Comparison of ENCODE assay signal across 9 cellular contexts in the genomic region with DNA sequence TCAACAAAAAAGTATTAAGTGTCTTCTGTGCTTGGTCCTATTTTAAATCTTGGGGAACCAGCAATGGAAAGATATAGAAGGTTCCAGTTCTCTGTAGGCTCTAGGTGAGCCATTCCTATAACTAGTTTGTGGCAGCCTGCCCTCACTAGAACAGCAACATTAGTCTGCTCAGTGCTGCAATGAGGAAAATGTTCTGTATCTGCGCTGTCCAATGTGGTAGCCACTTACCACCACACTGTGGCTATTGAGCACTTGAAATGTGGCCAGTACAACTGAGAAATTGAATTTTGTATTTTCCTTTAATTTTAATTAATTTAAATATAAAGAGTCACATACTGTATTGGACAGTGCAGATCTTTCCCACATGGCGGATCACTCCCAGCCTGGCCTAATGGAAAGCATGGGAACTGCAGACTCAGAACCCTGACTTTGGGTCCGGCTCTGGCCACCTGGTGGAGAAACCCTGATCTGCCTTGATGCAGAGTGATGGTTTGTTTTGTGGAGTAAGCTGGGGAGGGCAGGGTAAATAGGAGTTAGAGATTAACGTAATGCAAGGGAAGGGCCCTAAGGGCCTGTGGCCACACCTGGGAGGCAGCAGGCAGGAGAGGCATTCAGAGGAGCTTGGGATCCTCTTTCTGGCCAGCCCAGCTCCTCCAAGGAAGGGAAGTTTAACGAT.
DNase-seq lines count a peak whose midpoint lies in the region; ATAC-seq, FAIRE-seq and TF ChIP-seq lines count a peak whose summit lies in the region.
"Had no signal": no experiment of that assay in that cellular context is flagged by ENCODE, and none has a peak within 500 bp of the region (broad histone marks: within the 10 kb centered on the region; RNA-seq: fewer than 3 reads in every experiment).

No MANE protein-coding gene starts in this region.

- no peak overlapping the region for H3K23ac ChIP-seq in H1 (ENCODE audit: insufficient read length)

- no peak overlapping the region for H3K56ac ChIP-seq in H1 (replicated peaks; ENCODE audit: insufficient read length, low read depth, low read length)

- H3K9me3 ChIP-seq in H1 (ENCODE audit: insufficient read depth in 2 of 2, low read depth in 1 of 2, low read length in 1 of 2): no peaks in the 10 kb centered on the region

- DNase-seq in NCI-H146 (lab: John Stamatoyannopoulos, UW) (peak; percentile 17), NCI-H146 treated with DMSO at 0.1 percent for 48 hours (lab: John Stamatoyannopoulos, UW; ENCODE audit: unreplicated experiment) (no peak), NCI-H226 (peak; percentile 25), H1 (ENCODE audit: low read depth in 1 of 2, low spot score in 2 of 2) (peak; percentile 76 to 87), progenitor cell of endocrine pancreas (ENCODE audit: low spot score, unreplicated experiment) (peak; percentile 17), HPDE6-E6E7 (ENCODE audit: extremely low spot score) (no peak)
- DNase-seq in activated T-cell treated with anti-CD3 and anti-CD28 coated beads, Interleukin-2, amount 50 U/mL, for 1 hour: no peak

- H3K36me3 Mint-ChIP-seq in progenitor cell of endocrine pancreas (ENCODE audit: insufficient read depth): no peaks in the 10 kb centered on the region
- H3K36me3 Mint-ChIP-seq: activated naive CD8-positive, alpha-beta T cell had no signal

- H4K20me1 ChIP-seq in H1 (replicated peaks in 1 of 2; ENCODE audit: control insufficient read depth in 1 of 2, insufficient read depth in 2 of 2, low read length in 2 of 2): no peaks in the 10 kb centered on the region

- H3K27ac ChIP-seq in H1 (ENCODE audit: low read depth, low read length): no peak overlapping the region

- CTCF ChIA-PET in H1 (lab: Charles Lee; ENCODE audit: partially characterized antibody): interaction anchor here (0.6 to 2.5 kb wide), 47 partner anchors 9 to 299 kb away, joined by 3 to 30 read pairs (median 4); no protein-coding TSS in a partner anchor

- no peak for TF ChIP-seq EP300 in H1 (IDR thresholded peaks at IDR 0.05; ENCODE audit: borderline replicate concordance in 1 of 2, low read depth in 2 of 2, low read length in 2 of 2)

- peaks cover 2% of the 10 kb centered on the region for H3K27me3 Mint-ChIP-seq in progenitor cell of endocrine pancreas

- H3K4me1 Mint-ChIP-seq in progenitor cell of endocrine pancreas (ENCODE audit: low read depth): peaks cover 9% of the 10 kb centered on the region

- no peaks in the 10 kb centered on the region for H3K79me1 ChIP-seq in H1 (ENCODE audit: low read depth, low read length)

- H2BK15ac ChIP-seq in H1 (ENCODE audit: low read length): no peak overlapping the region

- no peak for ATAC-seq in GM21367 (IDR thresholded peaks at IDR 0.05; ENCODE audit: unreplicated experiment)

- no peaks in the 10 kb centered on the region; a peak in 1 of 7 replicates for H3K4me1 ChIP-seq in H1 (replicated peaks in 1 of 4; ENCODE audit: control insufficient read depth in 3 of 4, insufficient read depth in 4 of 4, low read length in 3 of 4)

- H3K4ac ChIP-seq in H1 (replicated peaks; ENCODE audit: insufficient read length, low read depth, low read length): no peak overlapping the region

- H2AFZ ChIP-seq in H1 (ENCODE audit: low read length): no peak overlapping the region

- H2BK5ac ChIP-seq in H1 (ENCODE audit: low read depth, low read length): no peak overlapping the region

- H2BK12ac ChIP-seq in H1 (ENCODE audit: low read depth, low read length): no peak overlapping the region

- H3K79me2 ChIP-seq in H1 (ENCODE audit: control insufficient read depth in 1 of 2, insufficient read depth in 2 of 2, low read length in 2 of 2): no peaks in the 10 kb centered on the region

- H3K9ac ChIP-seq in H1 (replicated peaks in 1 of 4; ENCODE audit: extremely low read depth in 1 of 4, low read depth in 3 of 4, low read length in 3 of 4): no peak overlapping the region

- H3K23me2 ChIP-seq in H1 (ENCODE audit: low read depth, low read length): no peaks in the 10 kb centered on the region

- H3K18ac ChIP-seq in H1 (ENCODE audit: extremely low read depth, low read length): no peak overlapping the region

- H4K8ac ChIP-seq in H1 (ENCODE audit: extremely low read depth, insufficient read depth, low read length): no peak overlapping the region

- no peaks in the 10 kb centered on the region for H3K36me3 ChIP-seq in H1 (ENCODE audit: control insufficient read depth in 2 of 4, insufficient read depth in 4 of 4, low read length in 3 of 4)

- FAIRE-seq in H1 (lab: Jason Lieb, UNC): peak; percentile 92

- TF ChIP-seq CTCF in H1 (IDR thresholded peaks at IDR 0.05; ENCODE audit: control extremely low read depth in 1 of 3, insufficient read depth in 1 of 3, low read depth in 1 of 3, low read length in 3 of 3) (peak; percentile 82 to 99 (median 91)), progenitor cell of endocrine pancreas (IDR thresholded peaks at IDR 0.05; ENCODE audit: unreplicated experiment) (peak; percentile 75)

- WGBS in H1 (ENCODE audit: extremely low coverage in 1 of 2, insufficient coverage in 1 of 2, insufficient read length in 1 of 2, insufficient replicate concordance in 2 of 2, low coverage in 1 of 2, low lambda C conversion rate in 2 of 2, missing lambda C conversion rate in 1 of 2), 2 experiments: 57% methylated on average over 5 of the region's 5 CpGs; no CpG with 5 or more reads in 1 of the 2 experiments

- POLR2A ChIA-PET in H1 (lab: Charles Lee; ENCODE audit: partially characterized antibody): interaction anchor here (0.6 to 1.0 kb wide), 4 partner anchors 17 to 276 kb away, joined by 3 to 6 read pairs (median 4); no protein-coding TSS in a partner anchor

- no peaks in the 10 kb centered on the region for H3K27me3 ChIP-seq in H1 (replicated peaks in 1 of 4; ENCODE audit: control insufficient read depth in 3 of 4, extremely low read depth in 1 of 4, insufficient read depth in 3 of 4, low read length in 3 of 4)

- no peak overlapping the region for H2BK120ac ChIP-seq in H1 (replicated peaks; ENCODE audit: low read depth, low read length)

- TF ChIP-seq POLR2A in H1 (IDR thresholded peaks at IDR 0.05; ENCODE audit: control extremely low read depth in 1 of 2, low read depth in 2 of 2, low read length in 2 of 2): no peak

- peak overlapping the region; percentile 83 for H3K27ac Mint-ChIP-seq in progenitor cell of endocrine pancreas
- H3K27ac Mint-ChIP-seq: activated naive CD8-positive, alpha-beta T cell had no signal

- no peak overlapping the region for H2BK20ac ChIP-seq in H1 (ENCODE audit: low read length)

- H3K4me3 Mint-ChIP-seq in progenitor cell of endocrine pancreas (ENCODE audit: low read depth): no peak overlapping the region
- H3K4me3 Mint-ChIP-seq: activated naive CD8-positive, alpha-beta T cell had no signal

- H3K9me3 Mint-ChIP-seq in progenitor cell of endocrine pancreas (ENCODE audit: low read depth): no peaks in the 10 kb centered on the region

- peak; percentile 67 to 81 for TF ChIP-seq RAD21 in H1 (IDR thresholded peaks at IDR 0.05 in 1 of 2, conservative IDR thresholded peaks at IDR 0.05 in 1 of 2; ENCODE audit: low read depth in 2 of 2, low read length in 2 of 2)

- no peak overlapping the region for H3K4me2 ChIP-seq in H1 (ENCODE audit: insufficient read depth in 1 of 2, low read depth in 2 of 2, low read length in 2 of 2)

- H3K4me3 ChIP-seq in H1 (ENCODE audit: extremely low read depth in 1 of 4, insufficient read depth in 2 of 4, low read depth in 3 of 4, low read length in 4 of 4): no peak overlapping the region

- no peak overlapping the region for H4K91ac ChIP-seq in H1 (replicated peaks; ENCODE audit: insufficient read length, low read length)

- H4K5ac ChIP-seq in H1 (ENCODE audit: insufficient read length, low read depth, low read length): no peak overlapping the region

- no peak overlapping the region for H2AK5ac ChIP-seq in H1 (ENCODE audit: low read depth, low read length)

- H3K14ac ChIP-seq in H1 (ENCODE audit: insufficient read length): no peak overlapping the region

TF ChIP-seq in H1, 55 proteins besides CTCF, POLR2A, EP300 and RAD21:
- TF ChIP-seq NRF1 (IDR thresholded peaks at IDR 0.05; ENCODE audit: low read depth, low read length) (no peak), TCF12 (IDR thresholded peaks at IDR 0.05; ENCODE audit: low read depth, low read length) (peak; percentile 85; the same call in 1 of the 2 replicates), MAFK (IDR thresholded peaks at IDR 0.05; ENCODE audit: low read depth, low read length) (peak; percentile 14; the same call in 1 of the 2 replicates), POU5F1 (IDR thresholded peaks at IDR 0.05; ENCODE audit: low read depth, low read length) (0 out of 2 replicates have a peak, but pooled peaks have one; percentile 35), YY1 (IDR thresholded peaks at IDR 0.05; ENCODE audit: low read depth, low read length) (0 out of 2 replicates have a peak, but pooled peaks have one; percentile 36), SP1 (IDR thresholded peaks at IDR 0.05; ENCODE audit: low read depth, low read length) (no peak), SP2 (IDR thresholded peaks at IDR 0.05; ENCODE audit: low read length) (no peak), CEBPB (IDR thresholded peaks at IDR 0.05; ENCODE audit: low read depth, low read length) (0 out of 2 replicates have a peak, but pooled peaks have one; percentile 19), NANOG (IDR thresholded peaks at IDR 0.05; ENCODE audit: insufficient read depth, low read depth, low read length, poor library complexity, severe bottlenecking) (peak; percentile 52), GTF2F1 (IDR thresholded peaks at IDR 0.05; ENCODE audit: borderline replicate concordance, low read depth, low read length) (no peak)
- TF ChIP-seq, protein P1, sequence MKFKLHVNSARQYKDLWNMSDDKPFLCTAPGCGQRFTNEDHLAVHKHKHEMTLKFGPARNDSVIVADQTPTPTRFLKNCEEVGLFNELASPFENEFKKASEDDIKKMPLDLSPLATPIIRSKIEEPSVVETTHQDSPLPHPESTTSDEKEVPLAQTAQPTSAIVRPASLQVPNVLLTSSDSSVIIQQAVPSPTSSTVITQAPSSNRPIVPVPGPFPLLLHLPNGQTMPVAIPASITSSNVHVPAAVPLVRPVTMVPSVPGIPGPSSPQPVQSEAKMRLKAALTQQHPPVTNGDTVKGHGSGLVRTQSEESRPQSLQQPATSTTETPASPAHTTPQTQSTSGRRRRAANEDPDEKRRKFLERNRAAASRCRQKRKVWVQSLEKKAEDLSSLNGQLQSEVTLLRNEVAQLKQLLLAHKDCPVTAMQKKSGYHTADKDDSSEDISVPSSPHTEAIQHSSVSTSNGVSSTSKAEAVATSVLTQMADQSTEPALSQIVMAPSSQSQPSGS (IDR thresholded peaks at IDR 0.05; ENCODE audit: low read length): peak; percentile 33; the same call in 1 of the 2 replicates
TF ChIP-seq in H1: peak in this region for 7.

Comparison
In these comparisons a context has a peak if more than half of its experiments do, and no peak if none do; other contexts are left out.
1. DNase-seq: peak in NCI-H146 (single experiment), NCI-H226 (single experiment), H1 (2 of 2) and progenitor cell of endocrine pancreas (single experiment); none in NCI-H146 treated with DMSO at 0.1 percent for 48 hours (single experiment), activated T-cell treated with anti-CD3 and anti-CD28 coated beads, Interleukin-2, amount 50 U/mL, for 1 hour (single experiment) and HPDE6-E6E7 (single experiment).